8 cellular contexts compared by ENCODE assay signal in genomic region chr17:80361495-80362220, GRCh38. TPM values are rescaled to one million over a fixed set of nuclear protein-coding genes. Genes with fewer than 3 reads are reported as not detected.
DNase-seq lines count a peak whose midpoint lies in the region; ATAC-seq, FAIRE-seq and TF ChIP-seq lines count a peak whose summit lies in the region.

No MANE protein-coding gene starts in this region.

- peaks cover 0 to 1% (median 0%) of the 10 kb centered on the region in 3 donors for H3K27me3 Mint-ChIP-seq in CD14-positive monocyte (ENCODE audit: low read depth in 3 of 3)

- WGBS in HepG2 (ENCODE audit: low lambda C conversion rate), result 98% methylated on average over 18 of the region's 18 CpGs
- 87 to 94% (median 92%) methylated on average over 18 of the region's 18 CpGs for WGBS in stomach, 5 donors

- ATAC-seq in HCT116 (peak; percentile 64), HepG2 (no peak), HG02938 (IDR thresholded peaks at IDR 0.05; ENCODE audit: unreplicated experiment) (no peak), sciatic nerve (no peak)

- H3K9me3 Mint-ChIP-seq in CD14-positive monocyte, result peaks cover 0 to 17% (median 9%) of the 10 kb centered on the region in 7 donors

- CTCF ChIA-PET in HCT116 (lab: Charles Lee) (interaction anchor here (0.8 to 1.8 kb wide), 3 partner anchors 9 to 353 kb away, joined by 3 to 6 read pairs (median 3); partner anchors contain the start of gene GAA), HepG2 (lab: Yijun Ruan, JAX; ENCODE audit: low intra/inter-chr PET ratio, low total read pairs) (no interaction called here)

- POLR2A ChIA-PET in HCT116 (lab: Charles Lee) (no interaction called here), HepG2 (lab: Yijun Ruan, JAX) (interaction anchor here (1.0 kb wide), 1 partner anchor 216 kb away, joined by 3 read pairs; no protein-coding TSS in a partner anchor)

- no peak for TF ChIP-seq EP300 in HepG2 (IDR thresholded peaks at IDR 0.05; ENCODE audit: low read depth in 2 of 2, low read length in 2 of 2)
- no peak for TF ChIP-seq EP300 in HepG2 (CRISPR knock-in tag; IDR thresholded peaks at IDR 0.05; ENCODE audit: borderline replicate concordance)
- TF ChIP-seq EP300 in stomach (IDR thresholded peaks at IDR 0.05), result no peak

- H4K20me1 ChIP-seq in HCT116 (ENCODE audit: insufficient read depth) (no peaks in the 10 kb centered on the region), HepG2 (ENCODE audit: insufficient read depth, low read length) (no peaks in the 10 kb centered on the region)

- H3K27ac ChIP-seq in HCT116 (ENCODE audit: low read depth, low read length) (no peak overlapping the region), HepG2 (ENCODE audit: extremely low read length, insufficient read depth, low read length) (no peak overlapping the region), stomach (no peak overlapping the region)

- H3K9ac ChIP-seq in HCT116 (ENCODE audit: low read length) (no peak overlapping the region), HepG2 (ENCODE audit: insufficient read depth, low read depth, low read length) (no peak overlapping the region)

- H3K36me3 Mint-ChIP-seq in CD14-positive monocyte, result peaks cover 92 to 100% of the 10 kb centered on the region in 2 donors

- peak overlapping the region in 2 of 7 donors; percentile 4 to 64 for H3K27ac Mint-ChIP-seq in CD14-positive monocyte

- BruUV-seq in HCT116 (replicated peaks; lab: Mats Ljungman, UMichigan) (no TSS peak), HepG2 (replicated peaks; lab: Mats Ljungman, UMichigan) (no TSS peak)

- no peaks in the 10 kb centered on the region for H3K9me2 ChIP-seq in HCT116 (ENCODE audit: insufficient read depth)

- H3K4me1 ChIP-seq in HCT116 (ENCODE audit: control insufficient read depth in 1 of 2, insufficient read depth in 2 of 2, low read length in 2 of 2) (no peaks in the 10 kb centered on the region), HepG2 (ENCODE audit: insufficient read depth, low read length) (no peaks in the 10 kb centered on the region), stomach (no peaks in the 10 kb centered on the region)

- in situ Hi-C loops in HepG2 (cut with HindIII; ENCODE audit: extremely low pct_ligation_motif_present, low pct_unique_long_range_greater_than_20kb), result no loop called here

- peaks cover 0 to 6% of the 10 kb centered on the region in 2 experiments; a peak in 2 of 4 replicates for H3K9me3 ChIP-seq in HCT116 (ENCODE audit: control insufficient read depth in 1 of 2, insufficient read depth in 1 of 2, low read depth in 1 of 2, low read length in 2 of 2)
- no peaks in the 10 kb centered on the region; the same call in 1 of the 2 replicates for H3K9me3 ChIP-seq in HepG2 (ENCODE audit: low read length)
- no peaks in the 10 kb centered on the region for H3K9me3 ChIP-seq in stomach

- peak; percentile 49 for TF ChIP-seq RAD21 in HCT116 (IDR thresholded peaks at IDR 0.05; ENCODE audit: low read depth)
- TF ChIP-seq RAD21 in HepG2 (CRISPR knock-in tag; IDR thresholded peaks at IDR 0.05), result no peak

- TF ChIP-seq CTCF in CD14-positive monocyte (IDR thresholded peaks at IDR 0.05) (peak; percentile 22), HCT116 (IDR thresholded peaks at IDR 0.05 in 2 of 3, conservative IDR thresholded peaks at IDR 0.05 in 1 of 3; ENCODE audit: borderline replicate concordance in 1 of 3, insufficient read depth in 1 of 3, low read depth in 2 of 3, low read length in 2 of 3) (peak; percentile 34 to 80 (median 74); a peak in 5 of 6 replicates), HepG2 (CRISPR knock-in tag; IDR thresholded peaks at IDR 0.05) (peak; percentile 61), stomach (IDR thresholded peaks at IDR 0.05) (no peak)

- RAD21 ChIA-PET in HCT116 (lab: Charles Lee; ENCODE audit: low non-redundant PET in 1 of 2, low total read pairs in 2 of 2, uncharacterized antibody in 2 of 2, unreplicated experiment in 2 of 2), result no interaction called here

- DNase-seq in CD14-positive monocyte (ENCODE audit: low spot score), result no peak
- no peak for DNase-seq in HCT116 (ENCODE audit: low read depth, low spot score)
- DNase-seq in activated naive CD4-positive, alpha-beta T cell treated with Interleukin-2 at 50 U/mL for 16 hours, result peak; percentile 32
- no peak for DNase-seq in HepG2 (ENCODE audit: low spot score)
- no peak for DNase-seq in sciatic nerve (ENCODE audit: low spot score)
- DNase-seq in stomach, result no peak
- DNase-seq in germinal center (ENCODE audit: low spot score), result no peak

- H3K79me2 ChIP-seq in HCT116 (ENCODE audit: insufficient read depth, low read length), result no peaks in the 10 kb centered on the region
- H3K79me2 ChIP-seq in HepG2 (ENCODE audit: insufficient read depth, low read length), result no peaks in the 10 kb centered on the region

- H3K4me1 Mint-ChIP-seq in CD14-positive monocyte, result no peaks in the 10 kb centered on the region

- TF ChIP-seq POLR2A in HCT116 (IDR thresholded peaks at IDR 0.05; ENCODE audit: borderline replicate concordance, extremely low read depth, insufficient read depth, insufficient read length) (no peak), HepG2 (IDR thresholded peaks at IDR 0.05; ENCODE audit: insufficient read depth in 1 of 2, low read depth in 2 of 2, low read length in 2 of 2) (no peak), stomach (IDR thresholded peaks at IDR 0.05) (no peak)

- H3K27me3 ChIP-seq in HCT116 (ENCODE audit: insufficient read depth, low read length) (no peaks in the 10 kb centered on the region), HepG2 (ENCODE audit: control insufficient read depth in 1 of 2, insufficient read depth in 2 of 2, low read length in 2 of 2) (no peaks in the 10 kb centered on the region), stomach (no peaks in the 10 kb centered on the region)

- no peak overlapping the region for H3K4me2 ChIP-seq in HCT116 (ENCODE audit: low read length)
- H3K4me2 ChIP-seq in HepG2 (ENCODE audit: low read depth, low read length), result no peak overlapping the region

- no peak for FAIRE-seq in HepG2 (lab: Jason Lieb, UNC)

- intact Hi-C loops in CD14-positive monocyte (cut with micrococcal nuclease) (loop anchor here in 1 of 2 donors (10.0 kb wide), 1 partner anchor 167 kb away; no protein-coding TSS in a partner anchor), HCT116 (cut with micrococcal nuclease) (loop anchor here (2.0 kb wide), 1 partner anchor 279 kb away; no protein-coding TSS in a partner anchor), HepG2 (cut with micrococcal nuclease; ENCODE audit: unreplicated experiment) (no loop called here), sciatic nerve (cut with DNase I) (no loop called here), stomach (cut with DNase I; ENCODE audit: low total_unique reads) (no loop called here)

- H3K36me3 ChIP-seq in HCT116 (ENCODE audit: control insufficient read depth in 1 of 2, insufficient read depth in 2 of 2, low read length in 2 of 2) (peaks cover 18 to 34% of the 10 kb centered on the region in 2 experiments), HepG2 (replicated peaks in 1 of 2; ENCODE audit: control insufficient read depth in 1 of 2, insufficient read depth in 2 of 2, low read length in 2 of 2) (peaks cover 35 to 69% of the 10 kb centered on the region in 2 experiments), stomach (peaks cover 90 to 100% (median 100%) of the 10 kb centered on the region in 4 donors)

- H2AFZ ChIP-seq in HCT116 (ENCODE audit: low read depth, low read length, poor library complexity, severe bottlenecking) (no peak overlapping the region), HepG2 (ENCODE audit: low read length) (no peak overlapping the region)

- H3K4me3 ChIP-seq in HCT116 (replicated peaks in 1 of 2; ENCODE audit: low read depth in 1 of 2, low read length in 2 of 2), result no peak overlapping the region
- no peak overlapping the region for H3K4me3 ChIP-seq in HepG2 (replicated peaks in 1 of 3; ENCODE audit: insufficient read depth in 1 of 3, low read depth in 2 of 3, low read length in 3 of 3)
- H3K4me3 ChIP-seq in stomach, result no peak overlapping the region

- H3K4me3 Mint-ChIP-seq in CD14-positive monocyte, result no peak overlapping the region

TF ChIP-seq in HCT116, 20 proteins besides CTCF, POLR2A, EP300 and RAD21 (continues in another document):
- no peak for TF ChIP-seq FOSL1 (IDR thresholded peaks at IDR 0.05; ENCODE audit: low read depth)
- TF ChIP-seq YY1 (IDR thresholded peaks at IDR 0.05; ENCODE audit: extremely low read depth, insufficient replicate concordance, low read depth, low read length), result no peak
- peak; percentile 18; the same call in 1 of the 2 replicates for TF ChIP-seq CBX3 (IDR thresholded peaks at IDR 0.05; ENCODE audit: low read depth)

TF ChIP-seq in HepG2, 621 proteins besides CTCF, POLR2A, EP300 and RAD21 (continues in another document):
- peak; percentile 20; the same call in 1 of the 2 replicates for TF ChIP-seq CBX5 (CRISPR knock-in tag; IDR thresholded peaks at IDR 0.05; ENCODE audit: borderline replicate concordance)

RNA-seq across cellular contexts. Expression of gene ENDOV, which starts 53.3 kb away (rescaled TPM):
- polyA plus RNA-seq in CD14-positive monocyte (10 to 100 TPM; 10.4 to 13.3 TPM), HepG2 (2011; rRNA removed) (17.1 and 19.8 TPM in 2 replicates), stomach (10 to 100 TPM; 11.4 to 17.4 (median 13.4) TPM)
- total RNA-seq in HCT116 (2021; ENCODE audit: unreplicated experiment) (45.6 TPM), HepG2 (2016; rRNA removed; fragmentation: Illumina TruSeq; extraction: Trizol) (15.1 and 16.0 TPM in 2 replicates), sciatic nerve (32.4 TPM), stomach (100 to 1,000 TPM in 1 of 5 donors, 10 to 100 TPM in 2, 1 to 10 TPM in 2; 2.3 to 122 (median 13.0) TPM)
- polyA plus RNA-seq in HCT116 (2012), result 38.0 and 42.4 TPM in 2 replicates
- 4.7 and 13.7 TPM in 2 replicates for total RNA-seq in HepG2 (2016; cell fraction: cytosol; rRNA removed; fragmentation: Illumina TruSeq; extraction: Trizol; ENCODE audit: low read depth)
- total RNA-seq in HepG2 (2016; cell fraction: insoluble cytoplasmic fraction; rRNA removed; fragmentation: Illumina TruSeq; extraction: Trizol), result 13.4 and 18.2 TPM in 2 replicates
- 11.1 and 11.3 TPM in 2 replicates for total RNA-seq in HepG2 (2016; cell fraction: membrane; rRNA removed; fragmentation: Illumina TruSeq; extraction: Trizol)
- 12.0 and 13.2 TPM in 2 replicates for total RNA-seq in HepG2 (2016; cell fraction: nucleus; rRNA removed; fragmentation: Illumina TruSeq; extraction: Trizol)
- polyA plus RNA-seq in HepG2 (2011; cell fraction: cytosol; rRNA removed), result 12.3 and 17.8 TPM in 2 replicates
- polyA plus RNA-seq in HepG2 (2011; cell fraction: nucleus; rRNA removed), result 45.5 and 45.6 TPM in 2 replicates
- polyA plus RNA-seq in HepG2 (2012), result 11.8 and 15.4 TPM in 2 replicates
- polyA plus RNA-seq in HepG2 (2016; cell fraction: cytosol; fragmentation: Illumina TruSeq; extraction: Trizol; ENCODE audit: low read depth), result 5.9 and 6.8 TPM in 2 replicates
- polyA plus RNA-seq in HepG2 (2016; cell fraction: insoluble cytoplasmic fraction; fragmentation: Illumina TruSeq; extraction: Trizol; ENCODE audit: low read depth), result 13.7 and 14.0 TPM in 2 replicates
- polyA plus RNA-seq in HepG2 (2016; cell fraction: membrane; fragmentation: Illumina TruSeq; extraction: Trizol; ENCODE audit: low read depth), result 8.4 and 8.6 TPM in 2 replicates
- 27.6 and 30.0 TPM in 2 replicates for polyA plus RNA-seq in HepG2 (2016; cell fraction: nucleus; fragmentation: Illumina TruSeq; extraction: Trizol; ENCODE audit: insufficient read depth, low read depth)
- polyA minus RNA-seq in HepG2 (2011; rRNA and poly(A)+ RNA removed; ENCODE audit: low replicate concordance), result 28.6 and 32.9 TPM in 2 replicates
- 5.3 and 7.2 TPM in 2 replicates for polyA minus RNA-seq in HepG2 (2011; cell fraction: cytosol; rRNA and poly(A)+ RNA removed)
- polyA minus RNA-seq in HepG2 (2011; cell fraction: nucleus; rRNA and poly(A)+ RNA removed), result 33.6 and 36.6 TPM in 2 replicates

Comparison
In these comparisons a context has a peak if more than half of its experiments do, and no peak if none do; other contexts are left out.
1. CTCF ChIP-seq: peak in CD14-positive monocyte (single experiment), HCT116 (3 of 3) and HepG2 (single experiment); none in stomach (0 of 7).